ENCODE assay signal across 20 cellular contexts in the genomic region with DNA sequence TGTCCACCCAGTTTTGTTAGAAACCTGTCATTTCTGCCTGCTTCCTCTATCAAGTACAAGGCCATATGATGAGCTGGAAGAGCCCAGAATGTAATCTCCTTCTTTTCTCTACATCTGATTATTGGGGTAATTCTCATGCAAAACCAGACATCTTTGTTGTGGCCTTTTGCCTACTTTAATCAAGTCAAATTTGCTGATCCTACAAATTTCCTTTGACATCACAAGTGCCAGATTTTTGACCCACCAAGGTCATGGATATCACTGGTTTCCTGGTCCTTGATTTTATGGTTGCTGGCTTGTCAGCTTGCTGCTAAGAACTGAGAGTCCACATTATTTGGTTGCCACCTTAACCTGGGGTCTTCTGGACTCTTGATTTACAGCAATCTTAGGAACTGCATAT.
DNase-seq lines count a peak whose midpoint lies in the region; ATAC-seq, FAIRE-seq and TF ChIP-seq lines count a peak whose summit lies in the region.
"Had no signal": no experiment of that assay in that cellular context is flagged by ENCODE, and none has a peak within 500 bp of the region (broad histone marks: within the 10 kb centered on the region; RNA-seq: fewer than 3 reads in every experiment).

No MANE protein-coding gene starts in this region.

- no peak overlapping the region for H2AK9ac ChIP-seq in IMR-90 (replicated peaks; ENCODE audit: low read depth, low read length, poor library complexity)

- H3K4me1 ChIP-seq in HepG2 (ENCODE audit: insufficient read depth, low read length) (no peaks in the 10 kb centered on the region), right lobe of liver (no peaks in the 10 kb centered on the region), IMR-90 (ENCODE audit: control insufficient read depth, insufficient read depth, low read length) (no peaks in the 10 kb centered on the region), Karpas-422 (ENCODE audit: low read length) (no peaks in the 10 kb centered on the region)
- H3K4me1 ChIP-seq: BE2C, Caco-2 had no signal

- no peak overlapping the region for H3K4ac ChIP-seq in IMR-90 (ENCODE audit: low read depth, low read length)

- H3K9me3 ChIP-seq in HepG2 (ENCODE audit: low read length) = no peaks in the 10 kb centered on the region
- no peaks in the 10 kb centered on the region for H3K9me3 ChIP-seq in right lobe of liver
- H3K9me3 ChIP-seq in IMR-90 (ENCODE audit: control insufficient read depth, insufficient read depth, low read length) = no peaks in the 10 kb centered on the region
- peaks cover 24% of the 10 kb centered on the region for H3K9me3 ChIP-seq in Karpas-422 (ENCODE audit: low read length)
- H3K9me3 ChIP-seq: BE2C, Caco-2 had no signal

- no peak overlapping the region for H3K18ac ChIP-seq in IMR-90 (ENCODE audit: low read depth, low read length)

- no peak for FAIRE-seq in HepG2 (lab: Jason Lieb, UNC)
- FAIRE-seq: D721Med, G401.6, GM12891, GM18507 had no signal

- no peak overlapping the region for H3K27ac ChIP-seq in HepG2 (ENCODE audit: extremely low read length, insufficient read depth, low read length)
- H3K27ac ChIP-seq in right lobe of liver = no peak overlapping the region
- H3K27ac ChIP-seq in IMR-90 (ENCODE audit: insufficient read depth, low read length) = no peak overlapping the region
- no peak overlapping the region for H3K27ac ChIP-seq in Karpas-422 (ENCODE audit: low read length)
- H3K27ac ChIP-seq: 22Rv1; BLaER1 treated with 17β-estradiol and CSF1 and Interleukin-3, amounts not matched to agents 10 nM and 100 nM; C4-2B had no signal

- H2BK5ac ChIP-seq in IMR-90 (ENCODE audit: low read depth, low read length, poor library complexity, severe bottlenecking) = no peak overlapping the region

- H3K23ac ChIP-seq in IMR-90 (ENCODE audit: low read depth, low read length) = no peak overlapping the region

- no peak for TF ChIP-seq CTCF in HepG2 (CRISPR knock-in tag; IDR thresholded peaks at IDR 0.05)
- no peak for TF ChIP-seq CTCF in right lobe of liver (IDR thresholded peaks at IDR 0.05)
- no peak for TF ChIP-seq CTCF in IMR-90 (conservative IDR thresholded peaks at IDR 0.05; ENCODE audit: low read depth, low read length)

- DNase-seq in HepG2 (ENCODE audit: low spot score) = no peak
- DNase-seq in right lobe of liver = no peak
- DNase-seq in IMR-90 = no peak
- no peak for DNase-seq in Karpas-422
- DNase-seq in RKO (ENCODE audit: low spot score) = no peak
- DNase-seq: ACHN; BE2C; Caco-2; Calu3; CD4-positive, alpha-beta T cell; CD8-positive, alpha-beta T cell; DMS79 treated with DMSO at 0.1 percent for 48 hours; GF-D8 had no signal

- TF ChIP-seq RAD21 in HepG2 (CRISPR knock-in tag; IDR thresholded peaks at IDR 0.05) = no peak
- TF ChIP-seq RAD21 in IMR-90 (IDR thresholded peaks at IDR 0.05; ENCODE audit: low read length) = no peak

- H3K9ac ChIP-seq in HepG2 (ENCODE audit: insufficient read depth, low read depth, low read length) (no peak overlapping the region), IMR-90 (ENCODE audit: low read depth, low read length) (no peak overlapping the region), Karpas-422 (ENCODE audit: low read length) (no peak overlapping the region)
- H3K9ac ChIP-seq: BLaER1 treated with 17β-estradiol and CSF1 and Interleukin-3, amounts not matched to agents 10 nM and 100 nM had no signal

- H3K14ac ChIP-seq in IMR-90 (replicated peaks; ENCODE audit: low read depth, low read length) = no peak overlapping the region

- intact Hi-C loops in HepG2 (cut with micrococcal nuclease; ENCODE audit: unreplicated experiment) (no loop called here), right lobe of liver (cut with DNase I) (no loop called here), IMR-90 (cut with micrococcal nuclease) (no loop called here)

- no peak overlapping the region for H4K91ac ChIP-seq in IMR-90 (ENCODE audit: insufficient read depth, low read depth, low read length)

- TF ChIP-seq EP300 in HepG2 (IDR thresholded peaks at IDR 0.05; ENCODE audit: low read depth in 2 of 2, low read length in 2 of 2) (no peak), HepG2 (CRISPR knock-in tag; IDR thresholded peaks at IDR 0.05; ENCODE audit: borderline replicate concordance) (no peak)

- H4K20me1 ChIP-seq in HepG2 (ENCODE audit: insufficient read depth, low read length) = no peaks in the 10 kb centered on the region
- no peaks in the 10 kb centered on the region for H4K20me1 ChIP-seq in IMR-90 (ENCODE audit: insufficient read depth, low read length)
- no peaks in the 10 kb centered on the region for H4K20me1 ChIP-seq in Karpas-422 (ENCODE audit: insufficient read depth, low read depth, low read length)
- H4K20me1 ChIP-seq: BLaER1 treated with 17β-estradiol and CSF1 and Interleukin-3, amounts not matched to agents 10 nM and 100 nM had no signal

- H2BK15ac ChIP-seq in IMR-90 (ENCODE audit: low read depth, low read length) = no peak overlapping the region

- no peaks in the 10 kb centered on the region for H3K79me1 ChIP-seq in IMR-90 (ENCODE audit: low read depth in 1 of 2, low read length in 2 of 2)

- no peak overlapping the region for H2BK120ac ChIP-seq in IMR-90 (ENCODE audit: low read depth, low read length)

- H3K79me2 ChIP-seq in HepG2 (ENCODE audit: insufficient read depth, low read length) = no peaks in the 10 kb centered on the region
- no peaks in the 10 kb centered on the region for H3K79me2 ChIP-seq in Karpas-422 (ENCODE audit: low read length)

- no peak overlapping the region for H3K56ac ChIP-seq in IMR-90 (ENCODE audit: extremely low read depth, insufficient read depth, low read length)

- CTCF ChIA-PET in HepG2 (lab: Yijun Ruan, JAX; ENCODE audit: low intra/inter-chr PET ratio, low total read pairs) (no interaction called here), IMR-90 (lab: Yijun Ruan, JAX) (no interaction called here)

- POLR2A ChIA-PET in HepG2 (lab: Yijun Ruan, JAX) (no interaction called here), IMR-90 (lab: Charles Lee; ENCODE audit: unreplicated experiment) (no interaction called here)

- no peak overlapping the region for H3K4me2 ChIP-seq in HepG2 (ENCODE audit: low read depth, low read length)
- no peak overlapping the region for H3K4me2 ChIP-seq in IMR-90 (ENCODE audit: low read depth, low read length)
- no peak overlapping the region for H3K4me2 ChIP-seq in Karpas-422 (ENCODE audit: low read depth, low read length, poor library complexity, severe bottlenecking)

- H2AK5ac ChIP-seq in IMR-90 (ENCODE audit: low read depth, low read length) = no peak overlapping the region

- H2AFZ ChIP-seq in HepG2 (ENCODE audit: low read length) = no peak overlapping the region
- H2AFZ ChIP-seq in IMR-90 (replicated peaks; ENCODE audit: low read length, poor library complexity) = no peak overlapping the region
- H2AFZ ChIP-seq in Karpas-422 (ENCODE audit: low read length) = no peak overlapping the region

- H3K4me3 ChIP-seq in HepG2 (replicated peaks in 1 of 3; ENCODE audit: insufficient read depth in 1 of 3, low read depth in 2 of 3, low read length in 3 of 3) = no peak overlapping the region
- no peak overlapping the region for H3K4me3 ChIP-seq in right lobe of liver
- H3K4me3 ChIP-seq in IMR-90 (ENCODE audit: insufficient read depth, low read depth, low read length) = no peak overlapping the region
- H3K4me3 ChIP-seq in Karpas-422 (ENCODE audit: low read length) = no peak overlapping the region
- H3K4me3 ChIP-seq: BLaER1 treated with 17β-estradiol and CSF1 and Interleukin-3, amounts not matched to agents 10 nM and 100 nM had no signal

- H3K9me2 ChIP-seq in Karpas-422 (replicated peaks; ENCODE audit: insufficient read depth, low read length) = no peaks in the 10 kb centered on the region

- in situ Hi-C loops in HepG2 (cut with HindIII; ENCODE audit: extremely low pct_ligation_motif_present, low pct_unique_long_range_greater_than_20kb) (loop anchor here (25.0 kb wide), 1 partner anchor 832 kb away; no protein-coding TSS in a partner anchor), IMR-90 (cut with MboI; ENCODE audit: low sequenced_read_pairs) (loop anchor here (25.0 kb wide), 1 partner anchor 832 kb away; no protein-coding TSS in a partner anchor)

- BruUV-seq in HepG2 (replicated peaks; lab: Mats Ljungman, UMichigan) = no TSS peak
- BruUV-seq in IMR-90 (replicated peaks; lab: Mats Ljungman, UMichigan) = no TSS peak

- H4K8ac ChIP-seq in IMR-90 (ENCODE audit: low read depth in 2 of 2, low read length in 2 of 2) = no peak overlapping the region

- ATAC-seq in HepG2 (no peak), right lobe of liver (no peak), IMR-90 (ENCODE audit: low read depth) (no peak)
- ATAC-seq: CD8-positive, alpha-beta T cell had no signal

- H3K9me1 ChIP-seq in IMR-90 (ENCODE audit: insufficient read depth, low read length) = no peaks in the 10 kb centered on the region

- H3K27me3 ChIP-seq in HepG2 (ENCODE audit: control insufficient read depth in 1 of 2, insufficient read depth in 2 of 2, low read length in 2 of 2) = no peaks in the 10 kb centered on the region
- no peaks in the 10 kb centered on the region for H3K27me3 ChIP-seq in right lobe of liver
- no peaks in the 10 kb centered on the region for H3K27me3 ChIP-seq in IMR-90 (ENCODE audit: control insufficient read depth, insufficient read depth, low read length)
- H3K27me3 ChIP-seq in Karpas-422 (ENCODE audit: low read length) = no peaks in the 10 kb centered on the region
- H3K27me3 ChIP-seq: BE2C; BLaER1 treated with 17β-estradiol and CSF1 and Interleukin-3, amounts not matched to agents 10 nM and 100 nM had no signal

- no peak overlapping the region for H2BK20ac ChIP-seq in IMR-90 (ENCODE audit: low read depth, low read length)

- H3K36me3 ChIP-seq in HepG2 (replicated peaks in 1 of 2; ENCODE audit: control insufficient read depth in 1 of 2, insufficient read depth in 2 of 2, low read length in 2 of 2) (no peaks in the 10 kb centered on the region), right lobe of liver (no peaks in the 10 kb centered on the region), IMR-90 (ENCODE audit: control insufficient read depth, insufficient read depth, low read length) (no peaks in the 10 kb centered on the region), Karpas-422 (ENCODE audit: insufficient read depth, low read length) (no peaks in the 10 kb centered on the region)
- H3K36me3 ChIP-seq: BE2C; BLaER1 treated with 17β-estradiol and CSF1 and Interleukin-3, amounts not matched to agents 10 nM and 100 nM had no signal

- TF ChIP-seq POLR2A in HepG2 (IDR thresholded peaks at IDR 0.05; ENCODE audit: insufficient read depth in 1 of 2, low read depth in 2 of 2, low read length in 2 of 2) (no peak), right lobe of liver (IDR thresholded peaks at IDR 0.05) (no peak), IMR-90 (IDR thresholded peaks at IDR 0.05; ENCODE audit: low read depth, low read length) (no peak)

- no peak overlapping the region for H4K5ac ChIP-seq in IMR-90 (ENCODE audit: low read depth, low read length)

- dilution Hi-C loops in IMR-90 (cut with HindIII; ENCODE audit: low sequenced_read_pairs, unreplicated experiment) = no loop called here

TF ChIP-seq in HepG2, 621 proteins besides CTCF, POLR2A, EP300 and RAD21 (continues in another document):
- peak; percentile 90 for TF ChIP-seq MAFF (IDR thresholded peaks at IDR 0.05; ENCODE audit: low read depth, low read length)
- peak; percentile 88 to 94 for TF ChIP-seq MAFK (conservative IDR thresholded peaks at IDR 0.05 in 1 of 2, IDR thresholded peaks at IDR 0.05 in 1 of 2; ENCODE audit: low read length in 2 of 2)

TF ChIP-seq in IMR-90, 13 proteins besides CTCF, POLR2A, EP300 and RAD21 (continues in another document):
- TF ChIP-seq MXI1 (IDR thresholded peaks at IDR 0.05; ENCODE audit: borderline replicate concordance, low read depth, low read length) = no peak
- TF ChIP-seq BHLHE40 (IDR thresholded peaks at IDR 0.05; ENCODE audit: low read depth, low read length) = no peak
